In genomic region chr7:31432166-31432565, GRCh38 we compare ENCODE assay signal across 27 cellular contexts.
DNase-seq lines count a peak whose midpoint lies in the region; ATAC-seq, FAIRE-seq and TF ChIP-seq lines count a peak whose summit lies in the region.
"Had no signal": no experiment of that assay in that cellular context is flagged by ENCODE, and none has a peak within 500 bp of the region (broad histone marks: within the 10 kb centered on the region; RNA-seq: fewer than 3 reads in every experiment).

No MANE protein-coding gene starts in this region.

- H2AFZ ChIP-seq in astrocyte (ENCODE audit: low read depth, low read length) = no peak overlapping the region

- no peak for TF ChIP-seq CTCF in astrocyte (IDR thresholded peaks at IDR 0.05; ENCODE audit: insufficient read depth, low read depth, low read length)

- ATAC-seq in left ventricle myocardium superior = peak; percentile 48
- ATAC-seq in Right ventricle myocardium inferior = no peak
- no peak for ATAC-seq in HG03378 (IDR thresholded peaks at IDR 0.05; ENCODE audit: unreplicated experiment)
- ATAC-seq: activated CD8-positive, alpha-beta memory T cell treated with anti-CD3 and anti-CD28 coated beads, Interleukin-2, amount 10 ng/mL, durations not matched to agents 7 days and 5 days; effector memory CD8-positive, alpha-beta T cell; gastrocnemius medialis; left cardiac atrium; pancreas had no signal

- H3K4me3 ChIP-seq in astrocyte (ENCODE audit: insufficient read depth, low read depth, low read length) = no peak overlapping the region
- H3K4me3 ChIP-seq: gastrocnemius medialis, pancreas, skin epidermis had no signal

- FAIRE-seq in astrocyte (lab: Jason Lieb, UNC) = no peak
- FAIRE-seq: D721Med, H1, pancreas had no signal

- intact Hi-C loops in left ventricle myocardium superior (cut with micrococcal nuclease) (no loop called here), Right ventricle myocardium inferior (cut with DNase I) (no loop called here)

- no peaks in the 10 kb centered on the region for H3K36me3 ChIP-seq in astrocyte (ENCODE audit: insufficient read depth, low read length)
- H3K36me3 ChIP-seq: gastrocnemius medialis, pancreas had no signal

- no peaks in the 10 kb centered on the region for H3K36me3 Mint-ChIP-seq in astrocyte (ENCODE audit: low read depth, unreplicated experiment)
- H3K36me3 Mint-ChIP-seq: activated CD8-positive, alpha-beta memory T cell treated with anti-CD3 and anti-CD28 coated beads, Interleukin-2, amount 10 ng/mL, durations not matched to agents 7 days and 5 days; CD4-positive, alpha-beta memory T cell had no signal

- H3K27me3 ChIP-seq in astrocyte (ENCODE audit: insufficient read depth, low read length) = no peaks in the 10 kb centered on the region
- H3K27me3 ChIP-seq: gastrocnemius medialis, pancreas had no signal

- H3K4me1 ChIP-seq in astrocyte (ENCODE audit: insufficient read depth, low read length) = peaks cover 5% of the 10 kb centered on the region
- H3K4me1 ChIP-seq: gastrocnemius medialis, pancreas had no signal

- no peaks in the 10 kb centered on the region for H4K20me1 ChIP-seq in astrocyte (ENCODE audit: insufficient read depth, low read length)

- H3K27ac Mint-ChIP-seq in astrocyte (ENCODE audit: unreplicated experiment) = peak overlapping the region; percentile 94
- H3K27ac Mint-ChIP-seq: activated CD8-positive, alpha-beta memory T cell treated with anti-CD3 and anti-CD28 coated beads, Interleukin-2, amount 10 ng/mL, durations not matched to agents 7 days and 5 days; B cell; CD4-positive, alpha-beta memory T cell; effector memory CD8-positive, alpha-beta T cell had no signal

- no peak overlapping the region for H3K27ac ChIP-seq in astrocyte (ENCODE audit: low read depth, low read length)
- H3K27ac ChIP-seq: gastrocnemius medialis, pancreas, skin epidermis had no signal

- no peak overlapping the region for H3K9ac ChIP-seq in astrocyte (ENCODE audit: low read length)

- H3K4me1 Mint-ChIP-seq in astrocyte (ENCODE audit: low read depth, unreplicated experiment) = peaks cover 21% of the 10 kb centered on the region
- H3K4me1 Mint-ChIP-seq: activated CD8-positive, alpha-beta memory T cell treated with anti-CD3 and anti-CD28 coated beads, Interleukin-2, amount 10 ng/mL, durations not matched to agents 7 days and 5 days; B cell; CD4-positive, alpha-beta memory T cell had no signal

- H3K4me3 Mint-ChIP-seq in astrocyte (ENCODE audit: unreplicated experiment) = no peak overlapping the region
- H3K4me3 Mint-ChIP-seq: activated CD8-positive, alpha-beta memory T cell treated with anti-CD3 and anti-CD28 coated beads, Interleukin-2, amount 10 ng/mL, durations not matched to agents 7 days and 5 days; B cell; CD4-positive, alpha-beta memory T cell; effector memory CD8-positive, alpha-beta T cell; neural crest cell had no signal

- no peaks in the 10 kb centered on the region for H3K27me3 Mint-ChIP-seq in astrocyte (ENCODE audit: low read depth, unreplicated experiment)
- H3K27me3 Mint-ChIP-seq: activated CD8-positive, alpha-beta memory T cell treated with anti-CD3 and anti-CD28 coated beads, Interleukin-2, amount 10 ng/mL, durations not matched to agents 7 days and 5 days; effector memory CD8-positive, alpha-beta T cell had no signal

- H3K79me2 ChIP-seq in astrocyte (ENCODE audit: insufficient read depth, low read length) = no peaks in the 10 kb centered on the region

- H3K9me3 ChIP-seq in astrocyte (ENCODE audit: insufficient read depth, low read depth, low read length) = no peaks in the 10 kb centered on the region
- H3K9me3 ChIP-seq: gastrocnemius medialis, pancreas had no signal

- H3K9me3 Mint-ChIP-seq in astrocyte (ENCODE audit: unreplicated experiment) = no peaks in the 10 kb centered on the region
- H3K9me3 Mint-ChIP-seq: neural crest cell had no signal

- H3K4me2 ChIP-seq in astrocyte (ENCODE audit: low read length) = no peak overlapping the region

- no peak for DNase-seq in left ventricle myocardium superior
- DNase-seq in Right ventricle myocardium inferior (ENCODE audit: missing footprints) = no peak
- DNase-seq in astrocyte (ENCODE audit: low read depth) = no peak
- DNase-seq in islet precursor cell = peak; percentile 64
- no peak for DNase-seq in H4 (ENCODE audit: low spot score)
- DNase-seq in HPDE6-E6E7 (ENCODE audit: extremely low spot score) = no peak
- no peak for DNase-seq in activated CD4-positive, alpha-beta T cell treated with anti-CD3 and anti-CD28 coated beads, Interleukin-2, amount 50 U/mL, for 4 hours
- DNase-seq: activated CD8-positive, alpha-beta memory T cell treated with anti-CD3 and anti-CD28 coated beads, Interleukin-2, amount 10 ng/mL, durations not matched to agents 7 days and 5 days; activated T-cell treated with anti-CD3 and anti-CD28 coated beads, Interleukin-2, amount 50 U/mL, for 48 hours; CD4-positive, alpha-beta memory T cell; central memory CD4-positive, alpha-beta T cell; effector memory CD8-positive, alpha-beta T cell; gastrocnemius medialis; KBM-7; left cardiac atrium; NCI-H1105 treated with DMSO at 0.1 percent for 48 hours; NCI-H1930; NCI-H226; NCI-H774; pancreas; stimulated activated naive CD4-positive, alpha-beta T cell had no signal
